Comparison of ENCODE assay signal across 8 cellular contexts in the genomic region with DNA sequence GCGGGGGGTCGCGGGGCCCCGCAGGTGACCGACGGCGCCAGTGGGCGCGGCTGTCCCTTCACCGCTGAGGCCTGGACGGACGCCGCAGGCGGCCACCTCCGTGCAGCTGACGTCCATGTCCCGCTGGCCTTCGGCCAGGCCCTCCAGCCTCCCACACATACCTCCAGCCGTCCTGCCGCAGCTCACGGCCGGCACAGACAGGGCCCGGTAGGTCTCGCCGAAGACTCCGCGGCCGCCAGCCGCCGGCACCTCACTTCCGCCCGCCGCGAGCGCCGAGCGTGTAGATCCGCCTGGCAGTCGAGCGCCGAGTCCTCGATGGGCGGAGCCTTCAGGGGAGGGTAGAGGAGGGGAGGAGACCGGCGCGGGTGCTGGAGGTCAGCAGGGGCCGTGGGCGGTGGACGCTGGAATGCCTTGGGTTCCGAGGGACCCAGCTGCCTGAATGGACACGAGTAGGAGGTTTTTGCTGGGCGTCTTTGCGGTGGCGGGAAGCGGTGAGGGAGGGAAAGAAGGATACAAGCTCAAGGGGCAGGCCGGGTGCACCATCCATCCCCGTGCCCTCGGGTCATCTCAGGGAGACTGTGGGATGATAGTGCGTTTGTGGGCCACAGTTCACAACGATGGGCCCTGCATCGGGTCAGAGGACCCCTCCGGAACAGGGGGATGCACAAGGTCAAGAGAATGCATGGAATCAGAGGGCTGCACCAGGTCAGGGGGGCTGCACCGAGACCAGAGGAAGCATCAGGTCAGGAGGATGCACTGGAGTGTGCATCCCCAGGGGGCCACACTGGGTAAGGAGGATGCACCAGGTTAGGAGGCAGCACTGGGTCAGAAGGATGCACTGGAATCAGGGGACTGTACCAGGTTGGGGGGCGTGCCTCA. TPM values are rescaled to one million over a fixed set of nuclear protein-coding genes. Genes with fewer than 3 reads are reported as not detected.
DNase-seq lines count a peak whose midpoint lies in the region; ATAC-seq and TF ChIP-seq lines count a peak whose summit lies in the region.

A gene with protein sequence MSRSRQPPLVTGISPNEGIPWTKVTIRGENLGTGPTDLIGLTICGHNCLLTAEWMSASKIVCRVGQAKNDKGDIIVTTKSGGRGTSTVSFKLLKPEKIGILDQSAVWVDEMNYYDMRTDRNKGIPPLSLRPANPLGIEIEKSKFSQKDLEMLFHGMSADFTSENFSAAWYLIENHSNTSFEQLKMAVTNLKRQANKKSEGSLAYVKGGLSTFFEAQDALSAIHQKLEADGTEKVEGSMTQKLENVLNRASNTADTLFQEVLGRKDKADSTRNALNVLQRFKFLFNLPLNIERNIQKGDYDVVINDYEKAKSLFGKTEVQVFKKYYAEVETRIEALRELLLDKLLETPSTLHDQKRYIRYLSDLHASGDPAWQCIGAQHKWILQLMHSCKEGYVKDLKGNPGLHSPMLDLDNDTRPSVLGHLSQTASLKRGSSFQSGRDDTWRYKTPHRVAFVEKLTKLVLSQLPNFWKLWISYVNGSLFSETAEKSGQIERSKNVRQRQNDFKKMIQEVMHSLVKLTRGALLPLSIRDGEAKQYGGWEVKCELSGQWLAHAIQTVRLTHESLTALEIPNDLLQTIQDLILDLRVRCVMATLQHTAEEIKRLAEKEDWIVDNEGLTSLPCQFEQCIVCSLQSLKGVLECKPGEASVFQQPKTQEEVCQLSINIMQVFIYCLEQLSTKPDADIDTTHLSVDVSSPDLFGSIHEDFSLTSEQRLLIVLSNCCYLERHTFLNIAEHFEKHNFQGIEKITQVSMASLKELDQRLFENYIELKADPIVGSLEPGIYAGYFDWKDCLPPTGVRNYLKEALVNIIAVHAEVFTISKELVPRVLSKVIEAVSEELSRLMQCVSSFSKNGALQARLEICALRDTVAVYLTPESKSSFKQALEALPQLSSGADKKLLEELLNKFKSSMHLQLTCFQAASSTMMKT (minus strand): TSS at position 282 of the 879 bp plus-strand sequence. CDS start 55,321 bp downstream, outside the sequence.

- CTCF ChIA-PET in SK-N-SH (lab: Yijun Ruan, JAX) = interaction anchor here (0.9 to 1.7 kb wide), 2 partner anchors 10 to 29 kb away, joined by 3 to 6 read pairs; no protein-coding TSS in a partner anchor
- CTCF ChIA-PET in activated naive CD4-positive, alpha-beta T cell treated with anti-CD3 and anti-CD28 coated beads, Interleukin-2, amount 10 ng/mL, durations not matched to agents 7 days and 5 days (lab: Charles Lee) = interaction anchor here (1.2 to 2.3 kb wide), 3 partner anchors 19 to 545 kb away, joined by 3 to 9 read pairs (median 6); no protein-coding TSS in a partner anchor

- peak within 1 kb of the TSS; percentile 81 for H3K27ac ChIP-seq in GM23338 (ENCODE audit: low read depth)
- H3K27ac ChIP-seq in SK-N-SH (ENCODE audit: low read depth in 2 of 2, low read length in 1 of 2) = peak within 1 kb of the TSS; percentile 52 to 81; a peak in 2 of 4 replicates

- peak in 1 of 2 experiments; percentile 12; a peak in 1 of 4 replicates for TF ChIP-seq EP300 in SK-N-SH (IDR thresholded peaks at IDR 0.05; ENCODE audit: borderline replicate concordance in 1 of 2, low read depth in 1 of 2, low read length in 1 of 2)

- peak; percentile 87 for ATAC-seq in GM23338

- H3K36me3 Mint-ChIP-seq in GM23338 (ENCODE audit: low read depth) = peaks cover 12% of the 10 kb centered on the region; the same call in 2 of the 3 replicates
- peaks cover 7% of the 10 kb centered on the region for H3K36me3 Mint-ChIP-seq in activated naive CD4-positive, alpha-beta T cell treated with anti-CD3 and anti-CD28 coated beads, Interleukin-2, amount 10 ng/mL, durations not matched to agents 7 days and 5 days

- H4K20me1 ChIP-seq in GM23338 (replicated peaks; ENCODE audit: insufficient read depth) = no peaks in the 10 kb centered on the region
- peaks cover 7% of the 10 kb centered on the region; the same call in 1 of the 2 replicates for H4K20me1 ChIP-seq in SK-N-SH (ENCODE audit: insufficient read depth)

- WGBS in SK-N-SH (ENCODE audit: low lambda C conversion rate) = 2% methylated on average over 44 of the region's 64 CpGs

- H3K9me2 ChIP-seq in GM23338 (ENCODE audit: insufficient read depth) = no peaks in the 10 kb centered on the region
- no peaks in the 10 kb centered on the region for H3K9me2 ChIP-seq in SK-N-SH

- peak within 1 kb of the TSS; percentile 88 for H3K4me2 ChIP-seq in GM23338
- peak within 1 kb of the TSS; percentile 99 for H3K4me2 ChIP-seq in SK-N-SH

- H3K36me3 ChIP-seq in GM23338 (ENCODE audit: insufficient read depth) = no peaks in the 10 kb centered on the region
- peaks cover 3 to 7% of the 10 kb centered on the region in 2 experiments for H3K36me3 ChIP-seq in SK-N-SH (replicated peaks in 1 of 2; ENCODE audit: control insufficient read depth in 1 of 2, insufficient read depth in 2 of 2, low read length in 1 of 2)

- no peak for TF ChIP-seq RAD21 in SK-N-SH (IDR thresholded peaks at IDR 0.05; ENCODE audit: low read length)

- H3F3A ChIP-seq in GM23338 (replicated peaks; ENCODE audit: low read depth) (0 out of 2 replicates have a peak, but pooled peaks cover 3% of the 10 kb centered on the region), SK-N-SH (replicated peaks; ENCODE audit: insufficient read depth) (no peaks in the 10 kb centered on the region)

- H3K4me1 ChIP-seq in GM23338 (ENCODE audit: insufficient read depth) (peaks cover 42% of the 10 kb centered on the region), SK-N-SH (ENCODE audit: control insufficient read depth in 1 of 2, insufficient read depth in 2 of 2, low read depth in 1 of 2, low read length in 1 of 2) (peaks cover 6 to 8% of the 10 kb centered on the region in 2 experiments; a peak in 3 of 4 replicates)

- H3K27me3 Mint-ChIP-seq in GM23338 (ENCODE audit: insufficient read depth, low read depth, poor library complexity) = peaks cover 12% of the 10 kb centered on the region
- H3K27me3 Mint-ChIP-seq in activated naive CD4-positive, alpha-beta T cell treated with anti-CD3 and anti-CD28 coated beads, Interleukin-2, amount 10 ng/mL, durations not matched to agents 7 days and 5 days = no peaks in the 10 kb centered on the region

- H3K4me3 ChIP-seq in GM23338 = peak within 1 kb of the TSS; percentile 76
- H3K4me3 ChIP-seq in SK-N-SH (ENCODE audit: low read depth in 2 of 2, low read length in 1 of 2) = peak within 1 kb of the TSS; percentile 90 to 93

- no peak for TF ChIP-seq CTCF in GM23338 (conservative IDR thresholded peaks at IDR 0.05; ENCODE audit: low read depth in 2 of 2)
- TF ChIP-seq CTCF in SK-N-SH (IDR thresholded peaks at IDR 0.05) = peak; percentile 17; the same call in 1 of the 2 replicates

- peak within 1 kb of the TSS; percentile 68 for H3K9ac ChIP-seq in SK-N-SH

- peaks cover 73% of the 10 kb centered on the region for H3K79me2 ChIP-seq in GM23338 (replicated peaks; ENCODE audit: insufficient read depth)
- peaks cover 41% of the 10 kb centered on the region for H3K79me2 ChIP-seq in SK-N-SH (ENCODE audit: insufficient read depth)

- H3K4me3 Mint-ChIP-seq in GM23338 = peak within 1 kb of the TSS; percentile 93
- peak within 1 kb of the TSS; percentile 96 for H3K4me3 Mint-ChIP-seq in activated naive CD4-positive, alpha-beta T cell treated with anti-CD3 and anti-CD28 coated beads, Interleukin-2, amount 10 ng/mL, durations not matched to agents 7 days and 5 days

- no peaks in the 10 kb centered on the region for H3K9me3 ChIP-seq in SK-N-SH

- peaks cover 37% of the 10 kb centered on the region for H3K4me1 Mint-ChIP-seq in GM23338
- peaks cover 31% of the 10 kb centered on the region for H3K4me1 Mint-ChIP-seq in activated naive CD4-positive, alpha-beta T cell treated with anti-CD3 and anti-CD28 coated beads, Interleukin-2, amount 10 ng/mL, durations not matched to agents 7 days and 5 days

- H3K9me3 Mint-ChIP-seq in GM23338 = no peaks in the 10 kb centered on the region
- no peaks in the 10 kb centered on the region for H3K9me3 Mint-ChIP-seq in activated naive CD4-positive, alpha-beta T cell treated with anti-CD3 and anti-CD28 coated beads, Interleukin-2, amount 10 ng/mL, durations not matched to agents 7 days and 5 days

- DNase-seq in GF-D8 (lab: John Stamatoyannopoulos, UW) (peak; percentile 46), GM23338 (ENCODE audit: low spot score) (peak; percentile 93), LHCN-M2 (ENCODE audit: low read depth) (peak; percentile 74), SK-N-SH (peak; percentile 94), globus pallidus (ENCODE audit: low spot score) (peak; percentile 76), occipital lobe (lab: John Stamatoyannopoulos, UW) (peak; percentile 83), superior temporal gyrus (ENCODE audit: extremely low spot score) (peak; percentile 86)
- peak; percentile 90 for DNase-seq in activated naive CD4-positive, alpha-beta T cell treated with anti-CD3 and anti-CD28 coated beads, Interleukin-2, amount 10 ng/mL, durations not matched to agents 7 days and 5 days

- H3K27me3 ChIP-seq in GM23338 (ENCODE audit: insufficient read depth) (no peaks in the 10 kb centered on the region), SK-N-SH (ENCODE audit: insufficient read depth) (no peaks in the 10 kb centered on the region)

- peak within 1 kb of the TSS; percentile 88 for H3K27ac Mint-ChIP-seq in GM23338
- peak within 1 kb of the TSS; percentile 91 for H3K27ac Mint-ChIP-seq in activated naive CD4-positive, alpha-beta T cell treated with anti-CD3 and anti-CD28 coated beads, Interleukin-2, amount 10 ng/mL, durations not matched to agents 7 days and 5 days

- H2AFZ ChIP-seq in GM23338 = peak within 1 kb of the TSS; percentile 81
- H2AFZ ChIP-seq in SK-N-SH (ENCODE audit: low read depth) = peak within 1 kb of the TSS; percentile 100

- POLR2A ChIA-PET in SK-N-SH (lab: Yijun Ruan, JAX) = no interaction called here

TF ChIP-seq in GM23338, 12 proteins besides CTCF, POLR2A, EP300 and RAD21 (continues in another document):
- TF ChIP-seq CREB1 (CRISPR knock-in tag; IDR thresholded peaks at IDR 0.05; ENCODE audit: low read depth) (peak; percentile 87), POLR2AphosphoS5 (IDR thresholded peaks at IDR 0.05; ENCODE audit: low read depth) (peak; percentile 86), ZNF114 (CRISPR knock-in tag; IDR thresholded peaks at IDR 0.05) (no peak), STAT1 (IDR thresholded peaks at IDR 0.05; ENCODE audit: unreplicated experiment) (no peak)

TF ChIP-seq in SK-N-SH, 30 proteins besides CTCF, POLR2A, EP300 and RAD21 (continues in another document):
- TF ChIP-seq GABPA (IDR thresholded peaks at IDR 0.05; ENCODE audit: low read depth) (peak; percentile 83), TCF12 (IDR thresholded peaks at IDR 0.05) (no peak), EZH2phosphoT487 (IDR thresholded peaks at IDR 0.05; ENCODE audit: borderline replicate concordance, low read depth) (no peak), SMC3 (IDR thresholded peaks at IDR 0.05; ENCODE audit: low read depth, low read length) (no peak), TAF1 (IDR thresholded peaks at IDR 0.05; ENCODE audit: borderline replicate concordance, low read depth, low read length) (peak; percentile 71; the same call in 1 of the 2 replicates)

RNA-seq across cellular contexts. Expression of the gene that starts here (rescaled TPM):
- total RNA-seq in GM23338 (2014; rRNA removed; shearing (Covaris generic)) = 90.1 and 93.6 TPM in 2 replicates
- polyA plus RNA-seq in GM23338 (2016; fragmentation: Nextera tagmentation; extraction: Ambion mirVana) (28.7 and 29.8 TPM in 2 replicates), SK-N-SH (2012; rRNA removed) (10.6 and 12.8 TPM in 2 replicates)
- total RNA-seq in LHCN-M2 (2014; rRNA removed) (30.7 and 35.2 TPM in 2 replicates), occipital lobe (63.8 TPM)
- polyA plus RNA-seq in LHCN-M2 (2012) = 14.6 TPM
- 11.2 and 12.4 TPM in 2 replicates for polyA plus RNA-seq in SK-N-SH (2012; cell fraction: cytosol; rRNA removed)
- 9.3 and 16.9 TPM in 2 replicates for polyA plus RNA-seq in SK-N-SH (2012; cell fraction: nucleus; rRNA removed)

Comparison
In these comparisons a context has a peak if more than half of its experiments do, and no peak if none do; other contexts are left out.
1. Peak in every context shown above with its lines: DNase-seq, ATAC-seq, H3K4me3 ChIP-seq and H3K27ac ChIP-seq.